Comparison of ENCODE assay signal across 2 cellular contexts in the genomic region with DNA sequence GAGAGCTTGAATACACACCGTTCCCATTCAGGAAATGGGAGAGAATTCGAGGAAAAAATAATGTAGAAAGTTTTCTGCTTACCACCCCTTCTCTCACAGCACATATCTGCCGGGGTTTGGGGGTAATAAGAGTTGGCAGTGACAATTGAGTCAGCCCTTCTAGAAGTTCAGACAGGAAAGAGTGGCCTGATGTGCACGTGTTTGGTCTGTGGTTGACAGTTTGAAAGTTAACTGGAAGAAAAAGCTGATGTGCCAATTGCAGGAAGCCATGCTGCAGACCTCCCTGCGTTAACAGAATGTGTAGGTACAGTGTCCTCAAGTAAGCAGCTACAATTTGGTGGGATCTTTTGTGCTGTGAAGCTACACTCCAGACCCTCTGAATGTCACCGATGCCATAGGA.
TF ChIP-seq lines count a peak whose summit lies in the region.

No MANE protein-coding gene starts in this region.

TF ChIP-seq in HEK293, 187 proteins besides CTCF, POLR2A, EP300 and RAD21:
- TF ChIP-seq RBAK (tag by site-specific recombination; IDR thresholded peaks at IDR 0.05), result no peak
- TF ChIP-seq PRDM1 (tag by site-specific recombination; IDR thresholded peaks at IDR 0.05), result 0 out of 2 replicates have a peak, but pooled peaks have one; percentile 31

TF ChIP-seq in HepG2, 621 proteins besides CTCF, POLR2A, EP300 and RAD21:
- no peak for TF ChIP-seq ZNF431 (CRISPR knock-in tag; IDR thresholded peaks at IDR 0.05; ENCODE audit: borderline replicate concordance, low read depth)
- TF ChIP-seq POLR2G (IDR thresholded peaks at IDR 0.05; ENCODE audit: low read depth, low read length), result peak; percentile 60; the same call in 1 of the 2 replicates
